In genomic region chr4:53137468-53137867, GRCh38 we compare ENCODE assay signal across 21 cellular contexts.
"Had no signal": no experiment of that assay in that cellular context is flagged by ENCODE, and none has a peak within 500 bp of the region (broad histone marks: within the 10 kb centered on the region; RNA-seq: fewer than 3 reads in every experiment).

No MANE protein-coding gene starts in this region.

- ATAC-seq: HepG2 had no signal

- H3K4me3 ChIP-seq: SJSA1, SK-N-MC had no signal

- H3K4me1 ChIP-seq: SJSA1 had no signal

- H3K36me3 ChIP-seq: SJSA1 had no signal

- H3K9me3 ChIP-seq: SJSA1 had no signal

- DNase-seq: IMR-90, Kasumi-1, KG1, MM.1S, NCI-H1092 treated with DMSO at 0.1 percent for 48 hours, NCI-H1436, NCI-H187, NCI-H2029, NCI-H2081 treated with DMSO at 0.1 percent for 48 hours, NCI-H2171, NCI-H226, NCI-H446, NCI-H510A, NCI-H524 treated with DMSO at 0.1 percent for 48 hours, NCI-H774, Right ventricle myocardium superior, RPMI8226, SIG-M5 had no signal

- H3K27me3 ChIP-seq: SJSA1 had no signal

- H3K27ac ChIP-seq: SJSA1, SK-N-MC had no signal
